8 cellular contexts compared by ENCODE assay signal in genomic region chr22:17627961-17628303, GRCh38. TPM values are rescaled to one million over a fixed set of nuclear protein-coding genes. Genes with fewer than 3 reads are reported as not detected.
DNase-seq lines count a peak whose midpoint lies in the region; ATAC-seq and TF ChIP-seq lines count a peak whose summit lies in the region.

No MANE protein-coding gene starts in this region.

- no peak for TF ChIP-seq EP300 in neural cell (conservative IDR thresholded peaks at IDR 0.05; ENCODE audit: poor library complexity, severe bottlenecking)

- H4K20me1 ChIP-seq in MM.1S (ENCODE audit: insufficient read depth, low read length): no peaks in the 10 kb centered on the region
- H4K20me1 ChIP-seq in neural cell (ENCODE audit: insufficient read depth): no peaks in the 10 kb centered on the region

- H3K9ac ChIP-seq in MM.1S (ENCODE audit: low read length) (peak overlapping the region; percentile 94), endocrine pancreas (ENCODE audit: control insufficient read depth, insufficient read depth, low read length) (peak overlapping the region; percentile 56), neural cell (ENCODE audit: low read length) (peak overlapping the region; percentile 94)

- H3K9me2 ChIP-seq in MM.1S (replicated peaks; ENCODE audit: insufficient read depth, low read length) (no peaks in the 10 kb centered on the region), neural cell (ENCODE audit: insufficient read depth, low read length) (no peaks in the 10 kb centered on the region)

- H3K4me1 ChIP-seq in MM.1S (ENCODE audit: low read length) (no peaks in the 10 kb centered on the region), endocrine pancreas (ENCODE audit: control insufficient read depth, insufficient read depth, low read length) (peaks cover 4% of the 10 kb centered on the region)

- peak overlapping the region; percentile 38 for H3K4me2 ChIP-seq in MM.1S (ENCODE audit: low read depth, low read length)
- peak overlapping the region; percentile 52 for H3K4me2 ChIP-seq in neural cell (ENCODE audit: low read length)

- peak overlapping the region; percentile 98 for H3K4me3 ChIP-seq in MM.1S (ENCODE audit: low read length)
- H3K4me3 ChIP-seq in endocrine pancreas (ENCODE audit: control insufficient read depth, insufficient read depth, low read length): peak overlapping the region; percentile 97
- peak overlapping the region; percentile 83 for H3K4me3 ChIP-seq in neural cell (ENCODE audit: low read length)

- no peak for ATAC-seq in HG02973 (IDR thresholded peaks at IDR 0.05; ENCODE audit: unreplicated experiment)

- peak overlapping the region; percentile 76; the same call in 1 of the 2 replicates for H3K27ac ChIP-seq in MM.1S (ENCODE audit: low read length)
- peak overlapping the region; percentile 88 for H3K27ac ChIP-seq in neural cell (ENCODE audit: low read length)

- peak; percentile 15 for DNase-seq in CD1c-positive myeloid dendritic cell (ENCODE audit: extremely low spot score)
- DNase-seq in MM.1S: no peak
- no peak for DNase-seq in NCI-H1417 (lab: John Stamatoyannopoulos, UW)
- no peak for DNase-seq in NCI-H1436 treated with DMSO at 0.1 percent for 48 hours (lab: John Stamatoyannopoulos, UW)
- DNase-seq in SW480 (ENCODE audit: low spot score): no peak

- H3K27me3 ChIP-seq in MM.1S (replicated peaks; ENCODE audit: insufficient read depth, low read length) (no peaks in the 10 kb centered on the region), endocrine pancreas (ENCODE audit: control insufficient read depth, insufficient read depth, low read length) (no peaks in the 10 kb centered on the region), neural cell (ENCODE audit: insufficient read depth, low read depth, low read length) (no peaks in the 10 kb centered on the region)

- no peaks in the 10 kb centered on the region for H3K9me3 ChIP-seq in MM.1S (replicated peaks; ENCODE audit: insufficient read depth, low read length)
- H3K9me3 ChIP-seq in endocrine pancreas (ENCODE audit: control insufficient read depth, low read length): no peaks in the 10 kb centered on the region
- no peaks in the 10 kb centered on the region for H3K9me3 ChIP-seq in neural cell (ENCODE audit: low read length)

- H3F3A ChIP-seq in MM.1S (ENCODE audit: insufficient read depth, low read length) (peaks cover 5% of the 10 kb centered on the region; the same call in 1 of the 2 replicates), neural cell (ENCODE audit: insufficient read depth, low read length, poor library complexity, severe bottlenecking) (peaks cover 3% of the 10 kb centered on the region)

- H2AFZ ChIP-seq in MM.1S (ENCODE audit: low read length) (peak overlapping the region; percentile 73), neural cell (ENCODE audit: low read depth, low read length) (peak overlapping the region; percentile 57)

- no peak for TF ChIP-seq CTCF in MM.1S (IDR thresholded peaks at IDR 0.05; ENCODE audit: low read length)
- no peak for TF ChIP-seq CTCF in neural cell (IDR thresholded peaks at IDR 0.05; ENCODE audit: poor library complexity, severe bottlenecking)

- H3K36me3 ChIP-seq in MM.1S (replicated peaks; ENCODE audit: insufficient read depth, low read length) (no peaks in the 10 kb centered on the region), endocrine pancreas (ENCODE audit: control insufficient read depth, insufficient read depth, low read length) (no peaks in the 10 kb centered on the region), neural cell (ENCODE audit: insufficient read depth, low read length) (no peaks in the 10 kb centered on the region)

- no peak for TF ChIP-seq RAD21 in neural cell (conservative IDR thresholded peaks at IDR 0.05)

- peaks cover 62% of the 10 kb centered on the region for H3K79me2 ChIP-seq in MM.1S (ENCODE audit: low read length)
- peaks cover 35% of the 10 kb centered on the region for H3K79me2 ChIP-seq in neural cell (replicated peaks; ENCODE audit: insufficient read depth, low read length)

TF ChIP-seq in neural cell, 6 proteins besides CTCF, POLR2A, EP300 and RAD21:
- no peak for TF ChIP-seq EZH2 (IDR thresholded peaks at IDR 0.05; ENCODE audit: borderline replicate concordance, insufficient read depth, low read length, poor library complexity, severe bottlenecking)
- TF ChIP-seq TAF1 (IDR thresholded peaks at IDR 0.05; ENCODE audit: low read depth): no peak
- no peak for TF ChIP-seq MXI1 (conservative IDR thresholded peaks at IDR 0.05; ENCODE audit: poor library complexity, severe bottlenecking)
- TF ChIP-seq POLR2AphosphoS5 (IDR thresholded peaks at IDR 0.05): no peak
- no peak for TF ChIP-seq SMC3 (conservative IDR thresholded peaks at IDR 0.05; ENCODE audit: poor library complexity)
- TF ChIP-seq REST (IDR thresholded peaks at IDR 0.05; ENCODE audit: borderline replicate concordance): no peak

RNA-seq across cellular contexts. Expression of gene ATP6V1E1, which starts 0.6 kb away (rescaled TPM):
- 180 and 224 TPM in 2 replicates for polyA plus RNA-seq in neural cell
- 115 and 137 TPM in 2 replicates for polyA minus RNA-seq in neural cell

RNA-seq across cellular contexts. Expression of gene BCL2L13, which starts 10.6 kb away (rescaled TPM):
- 20.8 and 21.6 TPM in 2 replicates for polyA plus RNA-seq in neural cell
- polyA minus RNA-seq in neural cell: 42.1 and 47.7 TPM in 2 replicates
